Comparison of ENCODE assay signal across 15 cellular contexts in genomic region chr9:107387401-107387800, GRCh38.
DNase-seq lines count a peak whose midpoint lies in the region; ATAC-seq and TF ChIP-seq lines count a peak whose summit lies in the region.
"Had no signal": no experiment of that assay in that cellular context is flagged by ENCODE, and none has a peak within 500 bp of the region (broad histone marks: within the 10 kb centered on the region; RNA-seq: fewer than 3 reads in every experiment).

No MANE protein-coding gene starts in this region.

- no peaks in the 10 kb centered on the region for H3K27me3 ChIP-seq in lower lobe of right lung (ENCODE audit: low read depth)
- no peaks in the 10 kb centered on the region for H3K27me3 ChIP-seq in thyroid gland

- H3K27me3 Mint-ChIP-seq in activated naive CD8-positive, alpha-beta T cell treated with anti-CD3 and anti-CD28 coated beads, Interleukin-2, amount 10 ng/mL, durations not matched to agents 7 days and 5 days: peaks cover 11% of the 10 kb centered on the region
- peaks cover 9% of the 10 kb centered on the region for H3K27me3 Mint-ChIP-seq in activated naive CD8-positive, alpha-beta T cell treated with anti-CD3 and anti-CD28 coated beads, Interleukin-2, amount 50 U/mL, for 24 hours

- H3K9me3 Mint-ChIP-seq in activated naive CD8-positive, alpha-beta T cell treated with anti-CD3 and anti-CD28 coated beads, Interleukin-2, amount 10 ng/mL, durations not matched to agents 7 days and 5 days: no peaks in the 10 kb centered on the region
- H3K9me3 Mint-ChIP-seq in activated naive CD8-positive, alpha-beta T cell treated with anti-CD3 and anti-CD28 coated beads, Interleukin-2, amount 50 U/mL, for 24 hours: no peaks in the 10 kb centered on the region
- H3K9me3 Mint-ChIP-seq: stimulated activated naive CD8-positive, alpha-beta T cell treated with anti-CD3 and anti-CD28 coated beads, Interleukin-15, Interleukin-2, amounts not matched to agents 100 ng/mL and 50 ng/mL, for 24 hours had no signal

- no peak for DNase-seq in activated naive CD8-positive, alpha-beta T cell treated with anti-CD3 and anti-CD28 coated beads, Interleukin-2, amount 10 ng/mL, durations not matched to agents 7 days and 5 days
- DNase-seq in activated naive CD8-positive, alpha-beta T cell treated with anti-CD3 and anti-CD28 coated beads, Interleukin-2, amount 50 U/mL, for 24 hours: no peak
- peak; percentile 98 for DNase-seq in cerebellar cortex (ENCODE audit: low spot score)
- DNase-seq in lower lobe of right lung: no peak
- DNase-seq in thyroid gland: peak; percentile 51 to 69
- DNase-seq in HT-29 (ENCODE audit: low spot score): no peak
- no peak for DNase-seq in GM19238 (ENCODE audit: insufficient read length, low spot score)
- DNase-seq in stimulated activated CD4-positive, alpha-beta T cell treated with anti-CD3 and anti-CD28 coated beads, Interleukin-4, amount 100 ng/mL, for 1 hour: no peak
- DNase-seq: activated CD4-positive, alpha-beta T cell treated with anti-CD3 and anti-CD28 coated beads for 4 hours; amniotic stem cell; hypothalamus; NCI-H1092 treated with DMSO at 0.1 percent for 48 hours; NCI-H2081; NCI-H510A treated with DMSO at 0.1 percent for 48 hours had no signal

- H3K4me1 ChIP-seq in lower lobe of right lung: peaks cover 22% of the 10 kb centered on the region
- H3K4me1 ChIP-seq in thyroid gland: peaks cover 30 to 39% of the 10 kb centered on the region in 2 donors

- no peak overlapping the region for H3K4me3 Mint-ChIP-seq in activated naive CD8-positive, alpha-beta T cell treated with anti-CD3 and anti-CD28 coated beads, Interleukin-2, amount 10 ng/mL, durations not matched to agents 7 days and 5 days
- H3K4me3 Mint-ChIP-seq in activated naive CD8-positive, alpha-beta T cell treated with anti-CD3 and anti-CD28 coated beads, Interleukin-2, amount 50 U/mL, for 24 hours: no peak overlapping the region
- H3K4me3 Mint-ChIP-seq: stimulated activated naive CD8-positive, alpha-beta T cell treated with anti-CD3 and anti-CD28 coated beads, Interleukin-15, Interleukin-2, amounts not matched to agents 100 ng/mL and 50 ng/mL, for 24 hours had no signal

- WGBS in thyroid gland, 2 donors: 26% methylated on average over 3 of the region's 3 CpGs

- TF ChIP-seq CTCF in lower lobe of right lung (IDR thresholded peaks at IDR 0.05) (no peak), thyroid gland (IDR thresholded peaks at IDR 0.05) (no peak)

- H3K27ac Mint-ChIP-seq in activated naive CD8-positive, alpha-beta T cell treated with anti-CD3 and anti-CD28 coated beads, Interleukin-2, amount 10 ng/mL, durations not matched to agents 7 days and 5 days: peak overlapping the region; percentile 23
- no peak overlapping the region for H3K27ac Mint-ChIP-seq in activated naive CD8-positive, alpha-beta T cell treated with anti-CD3 and anti-CD28 coated beads, Interleukin-2, amount 50 U/mL, for 24 hours
- H3K27ac Mint-ChIP-seq: stimulated activated naive CD8-positive, alpha-beta T cell treated with anti-CD3 and anti-CD28 coated beads, Interleukin-15, Interleukin-2, amounts not matched to agents 100 ng/mL and 50 ng/mL, for 24 hours had no signal

- H3K9me3 ChIP-seq in lower lobe of right lung: no peaks in the 10 kb centered on the region
- no peaks in the 10 kb centered on the region for H3K9me3 ChIP-seq in thyroid gland

- POLR2A ChIA-PET in activated naive CD8-positive, alpha-beta T cell treated with anti-CD3 and anti-CD28 coated beads, Interleukin-2, amount 10 ng/mL, durations not matched to agents 7 days and 5 days (lab: Charles Lee): no interaction called here

- H3K27ac ChIP-seq in lower lobe of right lung: no peak overlapping the region
- H3K27ac ChIP-seq in thyroid gland: peak overlapping the region in 2 of 3 donors; percentile 40 to 61

- H3K36me3 Mint-ChIP-seq in activated naive CD8-positive, alpha-beta T cell treated with anti-CD3 and anti-CD28 coated beads, Interleukin-2, amount 10 ng/mL, durations not matched to agents 7 days and 5 days: no peaks in the 10 kb centered on the region
- no peaks in the 10 kb centered on the region for H3K36me3 Mint-ChIP-seq in activated naive CD8-positive, alpha-beta T cell treated with anti-CD3 and anti-CD28 coated beads, Interleukin-2, amount 50 U/mL, for 24 hours (ENCODE audit: low read depth)

- intact Hi-C loops in lower lobe of right lung (cut with DNase I): no loop called here
- intact Hi-C loops in thyroid gland (cut with DNase I): no loop called here

- no peak for TF ChIP-seq POLR2A in thyroid gland (IDR thresholded peaks at IDR 0.05)

- H3K4me1 Mint-ChIP-seq in activated naive CD8-positive, alpha-beta T cell treated with anti-CD3 and anti-CD28 coated beads, Interleukin-2, amount 10 ng/mL, durations not matched to agents 7 days and 5 days: no peaks in the 10 kb centered on the region
- H3K4me1 Mint-ChIP-seq in activated naive CD8-positive, alpha-beta T cell treated with anti-CD3 and anti-CD28 coated beads, Interleukin-2, amount 50 U/mL, for 24 hours: no peaks in the 10 kb centered on the region

- ATAC-seq in activated naive CD8-positive, alpha-beta T cell treated with anti-CD3 and anti-CD28 coated beads, Interleukin-2, amount 10 ng/mL, durations not matched to agents 7 days and 5 days (ENCODE audit: low read depth): no peak
- no peak for ATAC-seq in activated naive CD8-positive, alpha-beta T cell treated with anti-CD3 and anti-CD28 coated beads, Interleukin-2, amount 50 U/mL, for 24 hours
- peak; percentile 13 to 45 for ATAC-seq in lower lobe of right lung

- H3K36me3 ChIP-seq in lower lobe of right lung (no peaks in the 10 kb centered on the region), thyroid gland (no peaks in the 10 kb centered on the region)

- H3K4me3 ChIP-seq in lower lobe of right lung (no peak overlapping the region), thyroid gland (replicated peaks in 1 of 3) (no peak overlapping the region)

Comparison
In these comparisons a context has a peak if more than half of its experiments do, and no peak if none do; other contexts are left out.
1. ATAC-seq: peak in lower lobe of right lung (2 of 2); none in activated naive CD8-positive, alpha-beta T cell treated with anti-CD3 and anti-CD28 coated beads, Interleukin-2, amount 10 ng/mL, durations not matched to agents 7 days and 5 days (single experiment) and activated naive CD8-positive, alpha-beta T cell treated with anti-CD3 and anti-CD28 coated beads, Interleukin-2, amount 50 U/mL, for 24 hours (single experiment).
2. DNase-seq: peak in cerebellar cortex (single experiment) and thyroid gland (2 of 2); none in activated naive CD8-positive, alpha-beta T cell treated with anti-CD3 and anti-CD28 coated beads, Interleukin-2, amount 10 ng/mL, durations not matched to agents 7 days and 5 days (single experiment), activated naive CD8-positive, alpha-beta T cell treated with anti-CD3 and anti-CD28 coated beads, Interleukin-2, amount 50 U/mL, for 24 hours (single experiment), lower lobe of right lung (single experiment), HT-29 (single experiment), GM19238 (single experiment) and stimulated activated CD4-positive, alpha-beta T cell treated with anti-CD3 and anti-CD28 coated beads, Interleukin-4, amount 100 ng/mL, for 1 hour (single experiment).